10 cellular contexts compared by ENCODE assay signal in the genomic region with DNA sequence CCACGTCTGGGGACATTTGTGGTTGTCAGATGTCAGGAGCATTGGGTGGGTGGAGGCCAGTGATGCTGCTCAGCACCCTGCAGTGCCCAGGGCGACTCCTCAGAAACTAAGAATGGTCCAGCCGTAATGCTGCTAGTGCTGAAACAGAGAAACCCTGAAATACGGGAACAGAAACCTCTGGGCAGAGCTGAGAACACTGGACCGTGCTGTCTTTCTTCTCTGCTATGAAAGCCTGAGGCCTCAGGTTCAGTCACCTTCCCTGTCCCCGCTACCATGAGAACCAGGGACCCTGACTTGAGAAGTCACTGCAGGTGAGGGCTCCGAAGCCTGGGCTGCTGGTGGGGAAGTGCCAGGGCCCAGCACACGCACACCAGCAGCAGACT. TPM values are rescaled to one million over a fixed set of nuclear protein-coding genes. Genes with fewer than 3 reads are reported as not detected.
DNase-seq lines count a peak whose midpoint lies in the region; ATAC-seq and TF ChIP-seq lines count a peak whose summit lies in the region.
"Had no signal": no experiment of that assay in that cellular context is flagged by ENCODE, and none has a peak within 500 bp of the region (broad histone marks: within the 10 kb centered on the region; RNA-seq: fewer than 3 reads in every experiment).

No MANE protein-coding gene starts in this region.

- H3K4me1 ChIP-seq in lower lobe of right lung (peaks cover 13% of the 10 kb centered on the region), thyroid gland (peaks cover 4 to 15% of the 10 kb centered on the region in 2 donors)

- H3K36me3 ChIP-seq in lower lobe of right lung (peaks cover 100% of the 10 kb centered on the region), thyroid gland (peaks cover 80 to 81% of the 10 kb centered on the region in 2 donors)

- peak; percentile 65 for ATAC-seq in HG03135 (IDR thresholded peaks at IDR 0.05; ENCODE audit: unreplicated experiment)
- ATAC-seq in lower lobe of right lung: no peak
- no peak for ATAC-seq in GM19455 (IDR thresholded peaks at IDR 0.05; ENCODE audit: unreplicated experiment)
- ATAC-seq in GM18517 (IDR thresholded peaks at IDR 0.05; ENCODE audit: unreplicated experiment): no peak
- ATAC-seq: activated CD4-positive, CD25-positive, alpha-beta regulatory T cell treated with anti-CD3 and anti-CD28 coated beads, Interleukin-2, amount 50 U/mL, for 24 hours; naive thymus-derived CD8-positive, alpha-beta T cell had no signal

- H3K27ac ChIP-seq in lower lobe of right lung (peak overlapping the region; percentile 36), thyroid gland (peak overlapping the region in 2 of 3 donors; percentile 45 to 65)

- H3K4me3 ChIP-seq in lower lobe of right lung: no peak overlapping the region
- no peak overlapping the region for H3K4me3 ChIP-seq in thyroid gland (replicated peaks in 1 of 3)

- TF ChIP-seq POLR2A in thyroid gland (IDR thresholded peaks at IDR 0.05): no peak

- no peaks in the 10 kb centered on the region for H3K9me3 ChIP-seq in lower lobe of right lung
- no peaks in the 10 kb centered on the region for H3K9me3 ChIP-seq in thyroid gland

- DNase-seq in GM19240 (ENCODE audit: insufficient read length, low spot score) (peak; percentile 70), lower lobe of right lung (no peak), thyroid gland (no peak), NCI-H187 treated with DMSO at 0.1 percent for 48 hours (lab: John Stamatoyannopoulos, UW) (no peak)
- DNase-seq: naive thymus-derived CD8-positive, alpha-beta T cell had no signal

- intact Hi-C loops in lower lobe of right lung (cut with DNase I): no loop called here
- intact Hi-C loops in thyroid gland (cut with DNase I): no loop called here

- H3K27me3 ChIP-seq in lower lobe of right lung (ENCODE audit: low read depth) (no peaks in the 10 kb centered on the region), thyroid gland (no peaks in the 10 kb centered on the region)

- WGBS in thyroid gland, 2 donors: 85 to 93% methylated on average over 8 of the region's 8 CpGs

- TF ChIP-seq CTCF in lower lobe of right lung (IDR thresholded peaks at IDR 0.05): no peak
- no peak for TF ChIP-seq CTCF in thyroid gland (IDR thresholded peaks at IDR 0.05)

RNA-seq across cellular contexts. Expression of a gene that starts 13.4 kb away (rescaled TPM):
- total RNA-seq in lower lobe of right lung (76.7 TPM), thyroid gland (10 to 100 TPM in 3 of 4 donors, 1 to 10 TPM in 1; 9.0 to 48.8 (median 26.3) TPM)

RNA-seq across cellular contexts. Expression of a gene that starts 22.8 kb away (rescaled TPM):
- 8.1 TPM for total RNA-seq in lower lobe of right lung
- total RNA-seq in thyroid gland: 10 to 100 TPM; 14.3 to 27.2 (median 17.8) TPM

RNA-seq across cellular contexts. Expression of a gene that starts 23.8 kb away (rescaled TPM):
- total RNA-seq in lower lobe of right lung (150 TPM), thyroid gland (100 to 1,000 TPM; 115 to 325 (median 195) TPM)

RNA-seq across cellular contexts. Expression of a gene that starts 50.5 kb away (rescaled TPM):
- total RNA-seq in lower lobe of right lung: 70.8 TPM
- 100 to 1,000 TPM in 1 of 4 donors, 10 to 100 TPM in 3; 57.8 to 148 (median 82.7) TPM for total RNA-seq in thyroid gland

RNA-seq across cellular contexts. Expression of a gene that starts 57.1 kb away (rescaled TPM):
- total RNA-seq in lower lobe of right lung (not detected), thyroid gland (not detected)
- total RNA-seq: SK-MEL-5 had no signal
